In the genomic region with DNA sequence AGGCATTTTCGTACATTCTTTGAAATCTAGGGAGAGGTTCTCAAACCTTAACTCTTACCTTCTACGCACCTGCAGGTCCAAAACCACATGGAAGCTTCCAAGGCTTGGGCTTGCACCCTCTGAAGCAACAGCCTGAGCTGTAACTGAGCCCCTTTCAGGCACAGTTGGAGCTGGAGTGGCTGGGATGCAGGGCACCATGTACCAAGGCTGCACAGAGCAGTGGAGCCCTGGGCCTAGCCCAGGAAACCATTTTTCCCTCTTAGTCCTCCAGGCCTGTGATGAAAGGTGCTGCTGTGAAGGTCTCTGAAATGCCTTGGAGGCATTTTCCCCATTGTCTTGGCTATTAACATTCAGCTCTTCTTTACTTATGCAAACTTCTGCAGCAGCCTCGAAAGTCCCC, we compare ENCODE assay signal across 10 cellular contexts.
"Had no signal": no experiment of that assay in that cellular context is flagged by ENCODE, and none has a peak within 500 bp of the region (broad histone marks: within the 10 kb centered on the region; RNA-seq: fewer than 3 reads in every experiment).

No MANE protein-coding gene starts in this region.

- H3K4me3 Mint-ChIP-seq: GM23338, HFFc6 had no signal

- H3K27ac ChIP-seq: GM23248 had no signal

- H3K4me3 ChIP-seq: GM23248, GM23338, HAP-1 had no signal

- H3K4me1 ChIP-seq: HAP-1 had no signal

- ATAC-seq: GM23338, HCT116 had no signal

- FAIRE-seq: H1, H54 had no signal

- H3K4me2 ChIP-seq: GM23338 had no signal

- H3K9ac ChIP-seq: GM23248 had no signal

- H3K36me3 ChIP-seq: HAP-1 had no signal

- DNase-seq: GM23248, GOT3, H7, HCEC 1CT, HFFc6 had no signal

- H2AFZ ChIP-seq: GM23248, GM23338 had no signal

- H3K9me3 ChIP-seq: HAP-1 had no signal

- H3K27ac Mint-ChIP-seq: GM23338, HFFc6 had no signal
